8 cellular contexts compared by ENCODE assay signal in genomic region chr4:89158884-89159503, GRCh38. TPM values are rescaled to one million over a fixed set of nuclear protein-coding genes. Genes with fewer than 3 reads are reported as not detected.
DNase-seq lines count a peak whose midpoint lies in the region; ATAC-seq and TF ChIP-seq lines count a peak whose summit lies in the region.

No MANE protein-coding gene starts in this region.

- peak; percentile 74 for TF ChIP-seq CTCF in natural killer cell (IDR thresholded peaks at IDR 0.05)

- DNase-seq in natural killer cell (no peak), NCI-H82 treated with DMSO at 0.1 percent for 48 hours (lab: John Stamatoyannopoulos, UW; ENCODE audit: unreplicated experiment) (peak; percentile 20), dedifferentiated amniotic fluid mesenchymal stem cell (ENCODE audit: extremely low spot score) (peak; percentile 78), memory B cell (ENCODE audit: low spot score in 2 of 2) (peak in 1 of 2 donors; percentile 11)
- no peak for DNase-seq in natural killer cell treated with Interleukin-12 subunit alpha and Interleukin-12 subunit beta and Interleukin-15 and Interleukin-18, amount 100 ng/mL, for 72 hours (ENCODE audit: low spot score)
- no peak for DNase-seq in activated CD8-positive, alpha-beta memory T cell treated with anti-CD3 and anti-CD28 coated beads, Interleukin-2, amount 50 U/mL, for 4 hours

- H3K27me3 Mint-ChIP-seq in natural killer cell (ENCODE audit: low read depth in 2 of 2) (peaks cover 7 to 13% of the 10 kb centered on the region in 2 donors), memory B cell (peaks cover 3% of the 10 kb centered on the region)
- peaks cover 10 to 13% of the 10 kb centered on the region in 2 donors for H3K27me3 Mint-ChIP-seq in natural killer cell treated with Interleukin-12 subunit alpha and Interleukin-12 subunit beta and Interleukin-15 and Interleukin-18, amount 100 ng/mL, for 72 hours

- H3K9me3 Mint-ChIP-seq in natural killer cell (no peaks in the 10 kb centered on the region), memory B cell (no peaks in the 10 kb centered on the region)
- H3K9me3 Mint-ChIP-seq in natural killer cell treated with Interleukin-12 subunit alpha and Interleukin-12 subunit beta and Interleukin-15 and Interleukin-18, amount 100 ng/mL, for 72 hours: no peaks in the 10 kb centered on the region

- H3K27ac Mint-ChIP-seq in natural killer cell (no peak overlapping the region), memory B cell (no peak overlapping the region)
- no peak overlapping the region for H3K27ac Mint-ChIP-seq in natural killer cell treated with Interleukin-12 subunit alpha and Interleukin-12 subunit beta and Interleukin-15 and Interleukin-18, amount 100 ng/mL, for 72 hours

- intact Hi-C loops in natural killer cell (cut with micrococcal nuclease): loop anchor here (1.0 to 2.0 kb wide), 2 partner anchors 275 to 742 kb away; no protein-coding TSS in a partner anchor

- ATAC-seq in natural killer cell (peak; percentile 59 to 76 (median 62)), HG03097 (IDR thresholded peaks at IDR 0.05; ENCODE audit: low FRiP score, unreplicated experiment) (peak; percentile 60), memory B cell (ENCODE audit: low read depth) (peak; percentile 60), HG03108 (IDR thresholded peaks at IDR 0.05; ENCODE audit: unreplicated experiment) (no peak)
- ATAC-seq in natural killer cell treated with Interleukin-12 subunit alpha and Interleukin-12 subunit beta and Interleukin-15 and Interleukin-18, amount 100 ng/mL, for 72 hours: no peak

- no peaks in the 10 kb centered on the region for H3K36me3 Mint-ChIP-seq in natural killer cell
- H3K36me3 Mint-ChIP-seq in natural killer cell treated with Interleukin-12 subunit alpha and Interleukin-12 subunit beta and Interleukin-15 and Interleukin-18, amount 100 ng/mL, for 72 hours: no peaks in the 10 kb centered on the region
- no peaks in the 10 kb centered on the region for H3K36me3 Mint-ChIP-seq in memory B cell

- H3K4me1 Mint-ChIP-seq in natural killer cell (no peaks in the 10 kb centered on the region), memory B cell (no peaks in the 10 kb centered on the region)
- H3K4me1 Mint-ChIP-seq in natural killer cell treated with Interleukin-12 subunit alpha and Interleukin-12 subunit beta and Interleukin-15 and Interleukin-18, amount 100 ng/mL, for 72 hours (ENCODE audit: low read depth in 2 of 2): no peaks in the 10 kb centered on the region

- H3K4me3 Mint-ChIP-seq in natural killer cell (no peak overlapping the region), memory B cell (no peak overlapping the region)
- no peak overlapping the region for H3K4me3 Mint-ChIP-seq in natural killer cell treated with Interleukin-12 subunit alpha and Interleukin-12 subunit beta and Interleukin-15 and Interleukin-18, amount 100 ng/mL, for 72 hours

RNA-seq across cellular contexts. Expression of gene TIGD2, which starts 47.7 kb away (rescaled TPM):
- 1 to 10 TPM; 3.2 to 7.6 (median 5.1) TPM for total RNA-seq in natural killer cell
- 1 to 10 TPM; 4.9 to 5.7 TPM for total RNA-seq in natural killer cell treated with Interleukin-12 subunit alpha and Interleukin-12 subunit beta and Interleukin-15 and Interleukin-18, amount 100 ng/mL, for 72 hours

Comparison
In these comparisons a context has a peak if more than half of its experiments do, and no peak if none do; other contexts are left out.
1. ATAC-seq: peak in natural killer cell (3 of 3), HG03097 (single experiment) and memory B cell (single experiment); none in natural killer cell treated with Interleukin-12 subunit alpha and Interleukin-12 subunit beta and Interleukin-15 and Interleukin-18, amount 100 ng/mL, for 72 hours (0 of 2) and HG03108 (single experiment).
2. DNase-seq: peak in NCI-H82 treated with DMSO at 0.1 percent for 48 hours (single experiment) and dedifferentiated amniotic fluid mesenchymal stem cell (single experiment); none in natural killer cell (single experiment), natural killer cell treated with Interleukin-12 subunit alpha and Interleukin-12 subunit beta and Interleukin-15 and Interleukin-18, amount 100 ng/mL, for 72 hours (single experiment) and activated CD8-positive, alpha-beta memory T cell treated with anti-CD3 and anti-CD28 coated beads, Interleukin-2, amount 50 U/mL, for 4 hours (single experiment).